ENCODE assay signal across 25 cellular contexts in genomic region chr1:3072948-3073519, GRCh38. TPM values are rescaled to one million over a fixed set of nuclear protein-coding genes. Genes with fewer than 3 reads are reported as not detected.
DNase-seq lines count a peak whose midpoint lies in the region; ATAC-seq, FAIRE-seq and TF ChIP-seq lines count a peak whose summit lies in the region.
"Had no signal": no experiment of that assay in that cellular context is flagged by ENCODE, and none has a peak within 500 bp of the region (broad histone marks: within the 10 kb centered on the region; RNA-seq: fewer than 3 reads in every experiment).

No MANE protein-coding gene starts in this region.

- CTCF ChIA-PET in CD4-positive, alpha-beta T cell (lab: Charles Lee), result no interaction called here

- H2BK5ac ChIP-seq in neuronal stem cell (ENCODE audit: low read length), result peak overlapping the region; percentile 87

- TF ChIP-seq CTCF in ascending aorta (IDR thresholded peaks at IDR 0.05), result no peak
- TF ChIP-seq CTCF in CD4-positive, alpha-beta T cell (IDR thresholded peaks at IDR 0.05), result no peak

- no peaks in the 10 kb centered on the region for H3K4me1 Mint-ChIP-seq in CD4-positive, alpha-beta T cell (ENCODE audit: low read depth)

- no peak for FAIRE-seq in urothelium cell line (lab: Jason Lieb, UNC)
- FAIRE-seq: G401.6, GM19239, HTR-8/SVneo had no signal

- H3K4ac ChIP-seq in neuronal stem cell (ENCODE audit: low read length), result peak overlapping the region; percentile 93

- peak overlapping the region; percentile 89 for H3K4me2 ChIP-seq in neuronal stem cell (ENCODE audit: insufficient read depth, low read length, poor library complexity, severe bottlenecking)

- peak overlapping the region; percentile 99 for H2BK15ac ChIP-seq in neuronal stem cell (ENCODE audit: low read length)

- H3K4me3 ChIP-seq in ascending aorta, result peak overlapping the region; percentile 95 to 97
- H3K4me3 ChIP-seq in right cardiac atrium (ENCODE audit: low read length), result no peak overlapping the region
- H3K4me3 ChIP-seq in neuronal stem cell (ENCODE audit: low read length in 2 of 2), result peak overlapping the region in 1 of 2 donors; percentile 69

- no peak overlapping the region for H3K27ac Mint-ChIP-seq in CD4-positive, alpha-beta T cell
- H3K27ac Mint-ChIP-seq: stimulated activated naive CD8-positive, alpha-beta T cell treated with anti-CD3 and anti-CD28 coated beads, Interleukin-15, Interleukin-2, amounts not matched to agents 100 ng/mL and 50 ng/mL, for 24 hours had no signal

- H3K9ac ChIP-seq in ES-I3 (ENCODE audit: low read depth, low read length) (peak overlapping the region; percentile 47; the same call in 1 of the 2 replicates), neuronal stem cell (ENCODE audit: low read depth, low read length, poor library complexity) (peak overlapping the region; percentile 81)

- H3K18ac ChIP-seq in neuronal stem cell (ENCODE audit: low read length), result peak overlapping the region; percentile 99

- H3K4me3 Mint-ChIP-seq in CD4-positive, alpha-beta T cell, result no peak overlapping the region
- H3K4me3 Mint-ChIP-seq: stimulated activated naive CD8-positive, alpha-beta T cell treated with anti-CD3 and anti-CD28 coated beads, Interleukin-15, Interleukin-2, amounts not matched to agents 100 ng/mL and 50 ng/mL, for 24 hours had no signal

- peak overlapping the region; percentile 98 for H2BK12ac ChIP-seq in neuronal stem cell (ENCODE audit: low read length)

- H3K27ac ChIP-seq in ascending aorta (peak overlapping the region; percentile 99 to 100), right cardiac atrium (ENCODE audit: low read length) (no peak overlapping the region), neuronal stem cell (replicated peaks; ENCODE audit: low read length) (no peak overlapping the region)
- H3K27ac ChIP-seq in CD4-positive, alpha-beta T cell (ENCODE audit: low read depth, low read length), result no peak overlapping the region

- H3K9me3 Mint-ChIP-seq in CD4-positive, alpha-beta T cell, result no peaks in the 10 kb centered on the region
- H3K9me3 Mint-ChIP-seq: stimulated activated naive CD8-positive, alpha-beta T cell treated with anti-CD3 and anti-CD28 coated beads, Interleukin-15, Interleukin-2, amounts not matched to agents 100 ng/mL and 50 ng/mL, for 24 hours had no signal

- ATAC-seq in right cardiac atrium, result no peak
- no peak for ATAC-seq in CD4-positive, alpha-beta T cell (ENCODE audit: poor library complexity)

- peak overlapping the region; percentile 91 for H3K23ac ChIP-seq in neuronal stem cell (ENCODE audit: low read depth, low read length, poor library complexity)

- H3K9me3 ChIP-seq in ES-I3 (ENCODE audit: control insufficient read depth, insufficient read depth, low read length) (no peaks in the 10 kb centered on the region), ascending aorta (no peaks in the 10 kb centered on the region), right cardiac atrium (ENCODE audit: control insufficient read depth, low read length) (no peaks in the 10 kb centered on the region), neuronal stem cell (replicated peaks in 1 of 2; ENCODE audit: control insufficient read depth in 2 of 2, insufficient read depth in 1 of 2, low read depth in 1 of 2, low read length in 2 of 2) (no peaks in the 10 kb centered on the region)
- no peaks in the 10 kb centered on the region for H3K9me3 ChIP-seq in CD4-positive, alpha-beta T cell (ENCODE audit: control insufficient read depth, low read length)

- H4K91ac ChIP-seq in neuronal stem cell (ENCODE audit: low read depth, low read length, poor library complexity), result no peak overlapping the region

- peaks cover 33% of the 10 kb centered on the region for H3K79me1 ChIP-seq in neuronal stem cell (ENCODE audit: low read depth, low read length)

- DNase-seq in ascending aorta (ENCODE audit: low spot score in 2 of 2), result no peak
- peak in 2 of 3 donors; percentile 35 to 50 for DNase-seq in right cardiac atrium
- DNase-seq in neuronal stem cell (ENCODE audit: low spot score), result no peak
- no peak for DNase-seq in NK-92 treated with Interleukin-12 subunit alpha and Interleukin-12 subunit beta, amount 100 ng/mL, for 24 hours (lab: John Stamatoyannopoulos, UW)
- no peak for DNase-seq in NCI-H1930 (lab: John Stamatoyannopoulos, UW)
- no peak for DNase-seq in CD4-positive, alpha-beta T cell
- DNase-seq in urothelium cell line (ENCODE audit: low spot score), result no peak
- DNase-seq: activated CD4-positive, alpha-beta T cell treated with anti-CD3 and anti-CD28 coated beads, Interleukin-2, amount 50 U/mL, for 48 hours; activated naive CD4-positive, alpha-beta T cell; dermis blood vessel endothelial cell; erythroblast; foreskin melanocyte; GOT3; NCI-H2171; SHP77 treated with DMSO at 0.1 percent for 48 hours; stimulated activated CD4-positive, alpha-beta T cell treated with anti-CD3 and anti-CD28 coated beads, Interleukin-2, amount 100 ng/mL, for 48 hours had no signal

- H3K36me3 Mint-ChIP-seq in CD4-positive, alpha-beta T cell (ENCODE audit: low read depth), result no peaks in the 10 kb centered on the region

- WGBS in right cardiac atrium, result 21% methylated on average over 24 of the region's 24 CpGs
- WGBS in neuronal stem cell (ENCODE audit: extremely low coverage in 2 of 2, insufficient read length in 2 of 2, insufficient replicate concordance in 1 of 2), 2 donors, result no CpG with 5 or more reads among the region's 24 CpGs

- H3K27me3 ChIP-seq in ascending aorta (no peaks in the 10 kb centered on the region), right cardiac atrium (ENCODE audit: control insufficient read depth, insufficient read depth) (no peaks in the 10 kb centered on the region), neuronal stem cell (ENCODE audit: control insufficient read depth in 3 of 3, insufficient read depth in 3 of 3, low read depth in 1 of 3, low read length in 3 of 3) (peaks cover 22 to 91% (median 56%) of the 10 kb centered on the region in 3 experiments)
- H3K27me3 ChIP-seq in CD4-positive, alpha-beta T cell (ENCODE audit: control insufficient read depth, insufficient read depth, low read length), result peaks cover 51% of the 10 kb centered on the region

- intact Hi-C loops in ascending aorta (cut with DNase I), result no loop called here
- intact Hi-C loops in right cardiac atrium (cut with DNase I), result loop anchor here (5.0 to 10.0 kb wide), 4 partner anchors 202 to 212 kb away; no protein-coding TSS in a partner anchor
- intact Hi-C loops in CD4-positive, alpha-beta T cell (cut with DNase I, micrococcal nuclease), result no loop called here

- H3K36me3 ChIP-seq in ES-I3 (ENCODE audit: insufficient read depth, low read length), result no peaks in the 10 kb centered on the region
- H3K36me3 ChIP-seq in ascending aorta, result peaks cover 0 to 7% of the 10 kb centered on the region in 2 donors
- H3K36me3 ChIP-seq in neuronal stem cell (replicated peaks in 1 of 2; ENCODE audit: control insufficient read depth in 2 of 2, insufficient read depth in 2 of 2, low read length in 2 of 2), result no peaks in the 10 kb centered on the region

- H2BK120ac ChIP-seq in neuronal stem cell (ENCODE audit: low read depth, low read length), result peak overlapping the region; percentile 98

- H3K4me1 ChIP-seq in ES-I3 (ENCODE audit: insufficient read depth, low read length), result peaks cover 10% of the 10 kb centered on the region; the same call in 1 of the 2 replicates
- H3K4me1 ChIP-seq in ascending aorta, result peaks cover 25 to 52% of the 10 kb centered on the region in 2 donors
- H3K4me1 ChIP-seq in right cardiac atrium (ENCODE audit: control insufficient read depth, insufficient read depth, low read length), result no peaks in the 10 kb centered on the region
- peaks cover 0 to 40% of the 10 kb centered on the region in 2 donors for H3K4me1 ChIP-seq in neuronal stem cell (ENCODE audit: control insufficient read depth in 2 of 2, insufficient read depth in 1 of 2, low read depth in 1 of 2, low read length in 2 of 2)

- H3K14ac ChIP-seq in neuronal stem cell (ENCODE audit: low read length), result peak overlapping the region; percentile 21

- H2AFZ ChIP-seq in neuronal stem cell (ENCODE audit: low read length), result no peak overlapping the region

- peak overlapping the region; percentile 100 for H2AK5ac ChIP-seq in neuronal stem cell (ENCODE audit: low read depth, low read length)

- H3K27me3 Mint-ChIP-seq in CD4-positive, alpha-beta T cell, result peaks cover 38% of the 10 kb centered on the region

- POLR2A ChIA-PET in CD4-positive, alpha-beta T cell (lab: Charles Lee), result no interaction called here

- H4K8ac ChIP-seq in neuronal stem cell (ENCODE audit: low read depth, low read length), result peak overlapping the region; percentile 82

RNA-seq across cellular contexts. Expression of gene PRDM16, which starts 4.0 kb away (rescaled TPM):
- total RNA-seq in ascending aorta (84.2 TPM), right cardiac atrium (1 to 10 TPM; 1.1 to 2.9 (median 1.8) TPM)
- polyA plus RNA-seq in right cardiac atrium, result 1.9 TPM
- 7.9 TPM for polyA plus RNA-seq in neuronal stem cell (2013, experiment 1 of 2)
- 7.6 TPM for polyA plus RNA-seq in neuronal stem cell (2013, experiment 2 of 2)
- not detected for total RNA-seq in CD4-positive, alpha-beta T cell
- total RNA-seq: dermis blood vessel endothelial cell, LHCN-M2, OCI-LY7 had no signal

RNA-seq across cellular contexts. Expression of gene ACTRT2, which starts 51.8 kb away (rescaled TPM):
- total RNA-seq in ascending aorta, result not detected
- not detected for total RNA-seq in right cardiac atrium
- not detected for polyA plus RNA-seq in right cardiac atrium
- 0.29 TPM for polyA plus RNA-seq in neuronal stem cell (2013, experiment 1 of 2)
- polyA plus RNA-seq in neuronal stem cell (2013, experiment 2 of 2), result 0.29 TPM
- not detected for total RNA-seq in CD4-positive, alpha-beta T cell
- total RNA-seq: dermis blood vessel endothelial cell, LHCN-M2, liver, OCI-LY7, osteoblast had no signal
- polyA plus RNA-seq: liver had no signal

Comparison
In these comparisons a context has a peak if more than half of its experiments do, and no peak if none do; other contexts are left out.
1. DNase-seq: peak in right cardiac atrium (2 of 3); none in ascending aorta (0 of 2), neuronal stem cell (single experiment), NK-92 treated with Interleukin-12 subunit alpha and Interleukin-12 subunit beta, amount 100 ng/mL, for 24 hours (single experiment), NCI-H1930 (0 of 2), CD4-positive, alpha-beta T cell (0 of 10) and urothelium cell line (single experiment).
2. H3K27ac ChIP-seq: peak in ascending aorta (2 of 2); none in right cardiac atrium (single experiment), neuronal stem cell (single experiment) and CD4-positive, alpha-beta T cell (single experiment).
3. RNA of gene PRDM16, which starts 4.0 kb away (total RNA-seq): 84.2 TPM in ascending aorta (single experiment); 1.1 to 2.9 TPM in right cardiac atrium and not detected in CD4-positive, alpha-beta T cell; every median in the first group is over 10 times any median in the second.
4. intact Hi-C loops: an anchor here in right cardiac atrium (5.0 to 10.0 kb wide); none called in ascending aorta and CD4-positive, alpha-beta T cell.